Comparison of ENCODE assay signal across 20 cellular contexts in the genomic region with DNA sequence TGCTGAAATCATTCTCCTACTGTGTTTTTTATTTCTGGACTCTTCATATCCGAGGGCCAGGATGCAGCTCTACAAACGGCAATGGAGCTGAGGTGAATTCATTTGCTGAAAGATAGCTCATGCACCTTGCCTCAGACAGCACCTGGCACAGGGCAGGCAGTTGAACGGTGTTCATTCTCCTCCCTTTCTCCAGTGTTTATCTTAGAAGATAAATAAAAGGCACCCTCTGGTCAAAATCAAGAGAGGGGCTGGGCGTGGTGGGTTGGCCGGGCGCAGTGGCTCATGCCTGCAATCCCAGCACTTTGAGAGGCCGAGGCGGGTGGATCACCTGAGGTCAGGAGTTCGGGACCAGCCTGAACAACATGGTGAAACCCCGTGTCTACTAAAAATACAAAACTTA.
A peak's percentile ranks its signal among the peaks of the same experiment; 100 is the strongest.
DNase-seq lines count a peak whose midpoint lies in the region; ATAC-seq and TF ChIP-seq lines count a peak whose summit lies in the region.
"Had no signal": no experiment of that assay in that cellular context is flagged by ENCODE, and none has a peak within 500 bp of the region (broad histone marks: within the 10 kb centered on the region; RNA-seq: fewer than 3 reads in every experiment).

No MANE protein-coding gene starts in this region.

- intact Hi-C loops in lower leg skin (cut with DNase I; ENCODE audit: low total_unique reads): no loop called here

- no peak overlapping the region for H3K4ac ChIP-seq in trophoblast cell (ENCODE audit: low read depth, low read length)

- peak overlapping the region; percentile 26 for H4K12ac ChIP-seq in trophoblast cell (ENCODE audit: low read depth, low read length)

- H2AFZ ChIP-seq in trophoblast cell (ENCODE audit: insufficient read depth, low read length, poor library complexity): no peak overlapping the region

- no peak overlapping the region for H2AK5ac ChIP-seq in trophoblast cell (ENCODE audit: low read length)

- DNase-seq in NCI-H2081 (lab: John Stamatoyannopoulos, UW) (peak; percentile 26 to 65), NCI-H2081 treated with DMSO at 0.1 percent for 48 hours (lab: John Stamatoyannopoulos, UW) (no peak), NCI-H146 (lab: John Stamatoyannopoulos, UW) (peak; percentile 90), epithelial cell of prostate (ENCODE audit: low read depth, low spot score) (no peak), trophoblast cell (no peak), lower leg skin (ENCODE audit: low spot score in 2 of 2) (no peak), T-helper 2 cell (no peak)
- DNase-seq: activated CD4-positive, alpha-beta T cell treated with anti-CD3 and anti-CD28 coated beads for 48 hours; activated naive CD4-positive, alpha-beta T cell; DND-41; effector CD8-positive, alpha-beta T cell; HFFc6; immature natural killer cell; Kasumi-1; NCI-H526; SK-N-SH; tibial artery had no signal

- H3K9ac ChIP-seq in trophoblast cell (ENCODE audit: low read length): no peak overlapping the region
- H3K9ac ChIP-seq: SK-N-SH had no signal

- TF ChIP-seq POLR2A in lower leg skin (IDR thresholded peaks at IDR 0.05): no peak

- no peak overlapping the region for H3K4me2 ChIP-seq in trophoblast cell (ENCODE audit: low read length)
- H3K4me2 ChIP-seq: SK-N-SH had no signal

- peak overlapping the region; percentile 4 for H4K8ac ChIP-seq in trophoblast cell (ENCODE audit: low read depth, low read length)

- WGBS in trophoblast cell (ENCODE audit: extremely low coverage, insufficient coverage, insufficient read length): no CpG with 5 or more reads among the region's 10 CpGs
- 85 to 87% methylated on average over 10 of the region's 10 CpGs for WGBS in lower leg skin, 2 donors

- no peak overlapping the region for H3K4me3 ChIP-seq in trophoblast cell (ENCODE audit: low read depth, low read length)
- no peak overlapping the region for H3K4me3 ChIP-seq in lower leg skin (ENCODE audit: low read depth, poor library complexity, severe bottlenecking)
- H3K4me3 ChIP-seq: tibial artery had no signal

- H2BK120ac ChIP-seq in trophoblast cell (ENCODE audit: insufficient read depth, low read length, poor library complexity): peak overlapping the region; percentile 88

- peak overlapping the region; percentile 57 for H4K91ac ChIP-seq in trophoblast cell (ENCODE audit: low read depth, low read length)

- H3K23ac ChIP-seq in trophoblast cell (ENCODE audit: low read length): no peak overlapping the region

- peaks cover 2% of the 10 kb centered on the region for H3K79me2 ChIP-seq in trophoblast cell (ENCODE audit: control insufficient read depth, insufficient read depth, low read length, poor library complexity)

- no peak overlapping the region for H3K18ac ChIP-seq in trophoblast cell (ENCODE audit: low read length)

- H2BK5ac ChIP-seq in trophoblast cell (ENCODE audit: low read depth, low read length, poor library complexity): no peak overlapping the region

- no peak overlapping the region for H3K14ac ChIP-seq in trophoblast cell (ENCODE audit: low read length)

- H2BK12ac ChIP-seq in trophoblast cell (ENCODE audit: low read length): no peak overlapping the region

- no peak for TF ChIP-seq CTCF in lower leg skin (IDR thresholded peaks at IDR 0.05)

- H3K27me3 ChIP-seq in trophoblast cell (ENCODE audit: insufficient read depth, low read length): no peaks in the 10 kb centered on the region
- H3K27me3 ChIP-seq: Peyer's patch, tibial artery had no signal

- peaks cover 16% of the 10 kb centered on the region for H3K79me1 ChIP-seq in trophoblast cell (ENCODE audit: low read length)

- no peaks in the 10 kb centered on the region for H3K9me3 ChIP-seq in trophoblast cell (ENCODE audit: insufficient read depth, low read depth, low read length)
- H3K9me3 ChIP-seq: Peyer's patch, SK-N-SH, tibial artery had no signal

- peak overlapping the region; percentile 94 for H3K27ac ChIP-seq in epithelial cell of prostate
- no peak overlapping the region for H3K27ac ChIP-seq in trophoblast cell (ENCODE audit: low read depth, low read length)
- H3K27ac ChIP-seq: tibial artery had no signal

- no peak for ATAC-seq in GM21515 (IDR thresholded peaks at IDR 0.05; ENCODE audit: unreplicated experiment)
- ATAC-seq: stimulated activated memory B cell treated with anti-CD40 and anti-IgM and Interleukin-4, amounts not matched to agents 10 μg/mL and 1 μg/mL and 100 μg/mL, for 72 hours had no signal

- H3K36me3 ChIP-seq in trophoblast cell (ENCODE audit: control insufficient read depth in 1 of 2, insufficient read depth in 2 of 2, low read length in 2 of 2): no peaks in the 10 kb centered on the region
- H3K36me3 ChIP-seq: Peyer's patch had no signal

- H3K4me1 ChIP-seq in trophoblast cell (ENCODE audit: control insufficient read depth in 1 of 2, insufficient read depth in 2 of 2, low read length in 2 of 2): peaks cover 7 to 19% of the 10 kb centered on the region in 2 experiments

Comparison
In these comparisons a context has a peak if more than half of its experiments do, and no peak if none do; other contexts are left out.
1. DNase-seq: peak in NCI-H2081 (2 of 2) and NCI-H146 (single experiment); none in NCI-H2081 treated with DMSO at 0.1 percent for 48 hours (single experiment), epithelial cell of prostate (single experiment), trophoblast cell (0 of 2), lower leg skin (0 of 2) and T-helper 2 cell (0 of 5).